ENCODE assay signal across 1 cellular context in genomic region chr16:820730-821129, GRCh38.
TF ChIP-seq lines count a peak whose summit lies in the region.

No MANE protein-coding gene starts in this region.

TF ChIP-seq in H1, 55 proteins besides CTCF, POLR2A, EP300 and RAD21:
- no peak for TF ChIP-seq CBX8 (IDR thresholded peaks at IDR 0.05; ENCODE audit: borderline replicate concordance, low read depth, low read length)
- TF ChIP-seq POLR2AphosphoS5 (IDR thresholded peaks at IDR 0.05; ENCODE audit: low read depth, low read length): no peak
- TF ChIP-seq RFX5 (IDR thresholded peaks at IDR 0.05; ENCODE audit: borderline replicate concordance, low read depth, low read length): no peak
- no peak for TF ChIP-seq TEAD4 (IDR thresholded peaks at IDR 0.05; ENCODE audit: low read depth, low read length)
- TF ChIP-seq KDM4A (IDR thresholded peaks at IDR 0.05; ENCODE audit: low read depth, low read length, severe bottlenecking): no peak
- no peak for TF ChIP-seq SRF (IDR thresholded peaks at IDR 0.05; ENCODE audit: low read depth, low read length)
- no peak for TF ChIP-seq ATF2 (IDR thresholded peaks at IDR 0.05; ENCODE audit: low read length)
- TF ChIP-seq NRF1 (IDR thresholded peaks at IDR 0.05; ENCODE audit: low read depth, low read length): no peak
- TF ChIP-seq SUZ12 (IDR thresholded peaks at IDR 0.05; ENCODE audit: low read length): no peak
- no peak for TF ChIP-seq EZH2 (IDR thresholded peaks at IDR 0.05; ENCODE audit: low read depth, low read length, severe bottlenecking)
- TF ChIP-seq YY1 (IDR thresholded peaks at IDR 0.05; ENCODE audit: low read depth, low read length): no peak
- no peak for TF ChIP-seq TAF1 (IDR thresholded peaks at IDR 0.05; ENCODE audit: low read depth, low read length)
- TF ChIP-seq SIX5 (IDR thresholded peaks at IDR 0.05; ENCODE audit: low read depth, low read length): no peak
- no peak for TF ChIP-seq JUN (IDR thresholded peaks at IDR 0.05; ENCODE audit: low read depth, low read length)
- TF ChIP-seq SP1 (IDR thresholded peaks at IDR 0.05; ENCODE audit: low read depth, low read length): no peak
- no peak for TF ChIP-seq FOSL1 (IDR thresholded peaks at IDR 0.05; ENCODE audit: insufficient read depth, low read depth, low read length)
- TF ChIP-seq POU5F1 (IDR thresholded peaks at IDR 0.05; ENCODE audit: low read depth, low read length): no peak
TF ChIP-seq in H1: peak in this region for 0.
